Comparison of ENCODE assay signal across 8 cellular contexts in genomic region chr9:91898451-91899433, GRCh38. TPM values are rescaled to one million over a fixed set of nuclear protein-coding genes. Genes with fewer than 3 reads are reported as not detected.
DNase-seq lines count a peak whose midpoint lies in the region; ATAC-seq and TF ChIP-seq lines count a peak whose summit lies in the region.

No MANE protein-coding gene starts in this region.

- intact Hi-C loops in spleen (cut with DNase I; ENCODE audit: low total_unique reads): no loop called here

- no peak for ATAC-seq in GM18861 (IDR thresholded peaks at IDR 0.05; ENCODE audit: unreplicated experiment)
- no peak for ATAC-seq in HG03520 (IDR thresholded peaks at IDR 0.05; ENCODE audit: unreplicated experiment)

- TF ChIP-seq POLR2A in spleen (IDR thresholded peaks at IDR 0.05): no peak

- H3K4me3 ChIP-seq in spleen: no peak overlapping the region

- DNase-seq in NCI-H2171 treated with DMSO at 0.1 percent for 48 hours (lab: John Stamatoyannopoulos, UW): peak; percentile 13
- DNase-seq in NCI-H2171 (lab: John Stamatoyannopoulos, UW): no peak
- peak; percentile 95 for DNase-seq in SHP77 treated with DMSO at 0.1 percent for 48 hours (lab: John Stamatoyannopoulos, UW)
- DNase-seq in foreskin melanocyte: peak; percentile 1
- peak; percentile 63 for DNase-seq in spleen
- no peak for DNase-seq in DMS114 treated with DMSO at 0.1 percent for 48 hours (lab: John Stamatoyannopoulos, UW; ENCODE audit: unreplicated experiment)

- no peaks in the 10 kb centered on the region for H3K9me3 ChIP-seq in spleen

- no peak for TF ChIP-seq CTCF in spleen (IDR thresholded peaks at IDR 0.05 in 8 of 11, conservative IDR thresholded peaks at IDR 0.05 in 3 of 11)

- peaks cover 0 to 34% (median 0%) of the 10 kb centered on the region in 7 donors for H3K27me3 ChIP-seq in spleen (replicated peaks in 1 of 7)

- no peaks in the 10 kb centered on the region for H3K36me3 ChIP-seq in spleen

- 39 to 63% (median 52%) methylated on average over 17 to 18 of the region's 18 CpGs for WGBS in spleen, 5 donors

- no peak overlapping the region for H3K27ac ChIP-seq in spleen

- peaks cover 0 to 21% (median 6%) of the 10 kb centered on the region in 6 donors for H3K4me1 ChIP-seq in spleen

RNA-seq across cellular contexts. Expression of gene ROR2, which starts 51.3 kb away (rescaled TPM):
- 10 to 100 TPM in 1 of 7 donors, 1 to 10 TPM in 6; 2.5 to 15.6 (median 7.2) TPM for total RNA-seq in spleen
- polyA plus RNA-seq in spleen: 1 to 10 TPM in 1 of 3 donors, under 1 TPM in 2; 0.65 to 1.8 (median 0.70) TPM

Comparison
In these comparisons a context has a peak if more than half of its experiments do, and no peak if none do; other contexts are left out.
1. DNase-seq: peak in NCI-H2171 treated with DMSO at 0.1 percent for 48 hours (single experiment), SHP77 treated with DMSO at 0.1 percent for 48 hours (single experiment), foreskin melanocyte (single experiment) and spleen (single experiment); none in NCI-H2171 (single experiment) and DMS114 treated with DMSO at 0.1 percent for 48 hours (single experiment).